ENCODE assay signal across 8 cellular contexts in the genomic region with DNA sequence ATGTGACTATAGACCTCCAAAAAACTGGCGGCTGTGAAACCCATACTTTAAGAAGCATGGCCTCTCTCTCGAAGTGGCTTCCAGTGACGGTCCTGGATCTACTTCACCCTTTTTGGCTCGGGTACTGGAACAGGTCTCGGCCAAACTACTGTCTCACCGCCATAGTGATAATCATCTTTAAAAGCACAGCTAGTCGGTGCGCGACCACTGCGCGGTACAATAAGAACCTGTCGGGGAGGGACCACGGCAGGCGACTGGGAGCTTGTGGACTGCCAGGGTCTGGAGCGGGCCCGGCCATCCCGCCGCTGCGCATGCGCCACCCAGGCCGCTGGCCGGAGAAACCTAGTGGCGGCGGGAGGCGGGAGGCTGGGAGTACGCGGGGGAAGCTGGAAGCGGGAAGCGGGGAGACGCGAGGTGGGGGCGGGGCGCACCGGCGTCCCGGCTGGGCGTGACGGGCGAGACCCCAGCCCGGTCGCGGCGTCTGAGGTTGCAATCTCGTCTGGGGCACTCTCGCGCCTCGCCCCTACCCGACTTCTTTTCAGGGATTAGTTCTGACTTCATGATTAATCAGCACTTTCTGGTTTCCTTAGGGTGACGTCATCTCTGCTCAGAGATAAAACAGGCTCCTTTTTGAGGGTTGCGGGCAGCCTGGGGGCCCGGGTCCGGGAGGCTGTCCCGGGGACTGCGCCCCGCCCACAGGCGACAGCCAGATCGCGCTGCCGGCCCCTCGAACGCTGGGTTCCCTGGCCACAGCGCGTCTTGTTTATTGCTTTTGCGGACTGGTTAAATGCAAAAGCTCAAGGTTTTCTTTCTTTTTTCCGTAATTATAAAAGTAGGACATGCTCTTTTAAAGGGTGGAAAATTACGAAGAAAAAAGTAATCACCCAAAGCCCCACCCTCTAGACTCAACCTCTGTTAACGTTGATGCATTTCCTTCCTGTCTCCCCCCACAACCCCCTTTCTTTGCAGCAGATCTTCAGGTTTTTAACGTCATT.
DNase-seq lines count a peak whose midpoint lies in the region; ATAC-seq and TF ChIP-seq lines count a peak whose summit lies in the region.

No MANE protein-coding gene starts in this region.

- H4K20me1 ChIP-seq in PC-9 (ENCODE audit: insufficient read depth), result no peaks in the 10 kb centered on the region

- H3F3A ChIP-seq in PC-9 (ENCODE audit: insufficient read depth, low read depth), result peaks cover 4% of the 10 kb centered on the region; the same call in 1 of the 2 replicates

- H3K27me3 Mint-ChIP-seq in activated T-cell treated with anti-CD3 and anti-CD28 coated beads, Interleukin-2, amount 50 U/mL, for 4 hours (ENCODE audit: low read depth), result no peaks in the 10 kb centered on the region

- peak overlapping the region; percentile 82 for H3K4me3 Mint-ChIP-seq in activated T-cell treated with anti-CD3 and anti-CD28 coated beads, Interleukin-2, amount 50 U/mL, for 4 hours

- H2AFZ ChIP-seq in PC-9, result peak overlapping the region; percentile 89

- CTCF ChIA-PET in PC-9 (lab: Charles Lee), result interaction anchor here (0.5 to 0.6 kb wide), 2 partner anchors 223 to 447 kb away, joined by 4 to 5 read pairs; no protein-coding TSS in a partner anchor

- TF ChIP-seq CTCF in PC-9 (conservative IDR thresholded peaks at IDR 0.05), result no peak

- peak; percentile 83 for ATAC-seq in GM21360 (IDR thresholded peaks at IDR 0.05; ENCODE audit: unreplicated experiment)
- peak; percentile 93 to 94 for ATAC-seq in activated T-cell treated with anti-CD3 and anti-CD28 coated beads, Interleukin-2, amount 50 U/mL, for 4 hours
- ATAC-seq in esophagus mucosa, result peak; percentile 86

- H3K27me3 ChIP-seq in PC-9 (ENCODE audit: insufficient read depth, low read depth), result no peaks in the 10 kb centered on the region
- H3K27me3 ChIP-seq in muscle layer of colon (ENCODE audit: control insufficient read depth in 1 of 2, insufficient read depth in 2 of 2, low read length in 2 of 2), result no peaks in the 10 kb centered on the region

- H3K4me3 ChIP-seq in PC-9 (peak overlapping the region; percentile 60), muscle layer of colon (ENCODE audit: low read depth in 1 of 2, low read length in 2 of 2) (peak overlapping the region; percentile 58 to 63)

- H3K9me3 Mint-ChIP-seq in activated T-cell treated with anti-CD3 and anti-CD28 coated beads, Interleukin-2, amount 50 U/mL, for 4 hours, result no peaks in the 10 kb centered on the region

- intact Hi-C loops in PC-9 (cut with micrococcal nuclease; ENCODE audit: unreplicated experiment), result loop anchor here (2.0 kb wide), 1 partner anchor 65 kb away; no protein-coding TSS in a partner anchor

- H3K9me3 ChIP-seq in PC-9 (ENCODE audit: insufficient read depth, low read depth), result no peaks in the 10 kb centered on the region
- no peaks in the 10 kb centered on the region for H3K9me3 ChIP-seq in muscle layer of colon (ENCODE audit: low read length)

- POLR2A ChIA-PET in PC-9 (lab: Charles Lee; ENCODE audit: unreplicated experiment), result interaction anchor here (0.6 kb wide), 1 partner anchor 526 kb away, joined by 4 read pairs; no protein-coding TSS in a partner anchor

- no peaks in the 10 kb centered on the region for H3K79me2 ChIP-seq in PC-9 (ENCODE audit: low read depth)

- BruUV-seq in PC-9 (replicated peaks; lab: Mats Ljungman, UMichigan), result TSS peak; percentile 84

- H3K4me1 ChIP-seq in PC-9 (replicated peaks; ENCODE audit: insufficient read depth), result peaks cover 17% of the 10 kb centered on the region
- peaks cover 40% of the 10 kb centered on the region for H3K4me1 ChIP-seq in muscle layer of colon (ENCODE audit: insufficient read depth, low read length)

- no peaks in the 10 kb centered on the region for H3K36me3 Mint-ChIP-seq in activated T-cell treated with anti-CD3 and anti-CD28 coated beads, Interleukin-2, amount 50 U/mL, for 4 hours (ENCODE audit: insufficient read depth)

- H3K36me3 ChIP-seq in PC-9 (ENCODE audit: low read depth) (no peaks in the 10 kb centered on the region), muscle layer of colon (ENCODE audit: insufficient read depth, low read length) (no peaks in the 10 kb centered on the region)

- H3K27ac ChIP-seq in PC-9 (peak overlapping the region; percentile 81), muscle layer of colon (ENCODE audit: low read depth, low read length) (peak overlapping the region; percentile 84)

- peak; percentile 83 for DNase-seq in COLO668 (lab: John Stamatoyannopoulos, UW; ENCODE audit: unreplicated experiment)
- DNase-seq in HT1080 (ENCODE audit: low read depth), result peak; percentile 93
- peak; percentile 73 to 88 for DNase-seq in PC-9
- DNase-seq in activated T-cell treated with anti-CD3 and anti-CD28 coated beads, Interleukin-2, amount 50 U/mL, for 4 hours, result peak; percentile 75
- peak; percentile 58 for DNase-seq in stimulated activated CD8-positive, alpha-beta memory T cell treated with anti-CD3 and anti-CD28 coated beads, Interleukin-7, amount 100 ng/mL, for 1 hour (ENCODE audit: low read depth in 2 of 2)

- H3K9ac ChIP-seq in muscle layer of colon (ENCODE audit: low read length), result peak overlapping the region; percentile 64

- peaks cover 34% of the 10 kb centered on the region for H3K4me1 Mint-ChIP-seq in activated T-cell treated with anti-CD3 and anti-CD28 coated beads, Interleukin-2, amount 50 U/mL, for 4 hours (ENCODE audit: low read depth)

- no peaks in the 10 kb centered on the region for H3K9me2 ChIP-seq in PC-9 (ENCODE audit: insufficient read depth)

- peak overlapping the region; percentile 79 for H3K4me2 ChIP-seq in PC-9

Comparison
In these comparisons a context has a peak if more than half of its experiments do, and no peak if none do; other contexts are left out.
1. Peak in every context shown above with its lines: DNase-seq, ATAC-seq, H3K4me3 ChIP-seq and H3K27ac ChIP-seq.